ENCODE assay signal across 8 cellular contexts in genomic region chr7:140924821-140925421, GRCh38. TPM values are rescaled to one million over a fixed set of nuclear protein-coding genes. Genes with fewer than 3 reads are reported as not detected.
DNase-seq lines count a peak whose midpoint lies in the region; ATAC-seq and TF ChIP-seq lines count a peak whose summit lies in the region.

TSS of gene BRAF (minus strand) at chr7:140924929. CDS start at chr7:140924703, 226 bp downstream.

- H4K20me1 ChIP-seq in MM.1S (ENCODE audit: insufficient read depth, low read length) (peaks cover 14% of the 10 kb centered on the region; the same call in 1 of the 2 replicates), neural cell (ENCODE audit: insufficient read depth) (no peaks in the 10 kb centered on the region)

- H3K9ac ChIP-seq in MM.1S (ENCODE audit: low read length) (peak within 1 kb of the TSS; percentile 96), neural cell (ENCODE audit: low read length) (peak within 1 kb of the TSS; percentile 98)

- H3K27me3 ChIP-seq in HAP-1 (ENCODE audit: low read depth) (no peaks in the 10 kb centered on the region), MM.1S (replicated peaks; ENCODE audit: insufficient read depth, low read length) (no peaks in the 10 kb centered on the region), neural cell (ENCODE audit: insufficient read depth, low read depth, low read length) (no peaks in the 10 kb centered on the region)

- DNase-seq in ELR (ENCODE audit: low read depth) (peak; percentile 86), HAP-1 (ENCODE audit: low spot score in 2 of 2) (peak; percentile 45 to 89), MM.1S (peak; percentile 93), SHP77 treated with DMSO at 0.1 percent for 48 hours (lab: John Stamatoyannopoulos, UW) (peak; percentile 50), activated gamma-delta T cell treated with Interleukin-2 at 50 U/mL for 16 hours (peak; percentile 90), fibroblast of villous mesenchyme (ENCODE audit: low read depth) (peak; percentile 89)
- peak; percentile 86 to 92 for DNase-seq in stimulated activated naive CD8-positive, alpha-beta T cell treated with anti-CD3 and anti-CD28 coated beads, Interleukin-15, amount 100 ng/mL, for 72 hours

- H3K9me2 ChIP-seq in MM.1S (replicated peaks; ENCODE audit: insufficient read depth, low read length): no peaks in the 10 kb centered on the region
- H3K9me2 ChIP-seq in neural cell (ENCODE audit: insufficient read depth, low read length): no peaks in the 10 kb centered on the region

- peaks cover 12% of the 10 kb centered on the region; the same call in 1 of the 2 replicates for H3K4me1 ChIP-seq in HAP-1
- H3K4me1 ChIP-seq in MM.1S (ENCODE audit: low read length): peaks cover 5% of the 10 kb centered on the region; the same call in 1 of the 2 replicates

- H3K27ac ChIP-seq in MM.1S (ENCODE audit: low read length): peak within 1 kb of the TSS; percentile 83
- peak within 1 kb of the TSS; percentile 96 for H3K27ac ChIP-seq in neural cell (ENCODE audit: low read length)

- no peaks in the 10 kb centered on the region for H3K36me3 ChIP-seq in HAP-1 (replicated peaks)
- no peaks in the 10 kb centered on the region for H3K36me3 ChIP-seq in MM.1S (replicated peaks; ENCODE audit: insufficient read depth, low read length)
- no peaks in the 10 kb centered on the region for H3K36me3 ChIP-seq in neural cell (ENCODE audit: insufficient read depth, low read length)

- TF ChIP-seq CTCF in MM.1S (IDR thresholded peaks at IDR 0.05; ENCODE audit: low read length) (no peak), fibroblast of villous mesenchyme (IDR thresholded peaks at IDR 0.05; ENCODE audit: insufficient read depth, low read depth, low read length) (no peak), neural cell (IDR thresholded peaks at IDR 0.05; ENCODE audit: poor library complexity, severe bottlenecking) (no peak)

- peaks cover 9% of the 10 kb centered on the region for H3K4me1 Mint-ChIP-seq in stimulated activated naive CD8-positive, alpha-beta T cell treated with anti-CD3 and anti-CD28 coated beads, Interleukin-15, amount 100 ng/mL, for 72 hours

- peaks cover 46% of the 10 kb centered on the region for H3K79me2 ChIP-seq in MM.1S (ENCODE audit: low read length)
- peaks cover 45% of the 10 kb centered on the region for H3K79me2 ChIP-seq in neural cell (replicated peaks; ENCODE audit: insufficient read depth, low read length)

- peak; percentile 73 for TF ChIP-seq EP300 in neural cell (conservative IDR thresholded peaks at IDR 0.05; ENCODE audit: poor library complexity, severe bottlenecking)

- ATAC-seq in stimulated activated naive CD8-positive, alpha-beta T cell treated with anti-CD3 and anti-CD28 coated beads, Interleukin-15, amount 100 ng/mL, for 72 hours: peak; percentile 73

- H3K4me2 ChIP-seq in MM.1S (ENCODE audit: low read depth, low read length) (peak within 1 kb of the TSS; percentile 85), neural cell (ENCODE audit: low read length) (peak within 1 kb of the TSS; percentile 98)

- peak within 1 kb of the TSS; percentile 95 to 99 for H3K27ac Mint-ChIP-seq in stimulated activated naive CD8-positive, alpha-beta T cell treated with anti-CD3 and anti-CD28 coated beads, Interleukin-15, amount 100 ng/mL, for 72 hours

- in situ Hi-C loops in HAP-1 (cut with MboI; ENCODE audit: low sequenced_read_pairs): no loop called here

- TF ChIP-seq RAD21 in neural cell (conservative IDR thresholded peaks at IDR 0.05): peak; percentile 55

- H3K4me3 Mint-ChIP-seq in stimulated activated naive CD8-positive, alpha-beta T cell treated with anti-CD3 and anti-CD28 coated beads, Interleukin-15, amount 100 ng/mL, for 72 hours: peak within 1 kb of the TSS; percentile 88 to 94

- H3K9me3 ChIP-seq in HAP-1 (no peaks in the 10 kb centered on the region), MM.1S (replicated peaks; ENCODE audit: insufficient read depth, low read length) (no peaks in the 10 kb centered on the region), neural cell (ENCODE audit: low read length) (no peaks in the 10 kb centered on the region)

- H3K4me3 ChIP-seq in HAP-1 (peak within 1 kb of the TSS; percentile 91), MM.1S (ENCODE audit: low read length) (peak within 1 kb of the TSS; percentile 80), fibroblast of villous mesenchyme (ENCODE audit: low read depth, low read length) (peak within 1 kb of the TSS; percentile 89), neural cell (ENCODE audit: low read length) (peak within 1 kb of the TSS; percentile 85)

- H3K9me3 Mint-ChIP-seq in stimulated activated naive CD8-positive, alpha-beta T cell treated with anti-CD3 and anti-CD28 coated beads, Interleukin-15, amount 100 ng/mL, for 72 hours: peaks cover 0 to 6% of the 10 kb centered on the region in 2 donors

- peak within 1 kb of the TSS; percentile 89 for H2AFZ ChIP-seq in MM.1S (ENCODE audit: low read length)
- H2AFZ ChIP-seq in neural cell (ENCODE audit: low read depth, low read length): peak within 1 kb of the TSS; percentile 90

- H3K27me3 Mint-ChIP-seq in stimulated activated naive CD8-positive, alpha-beta T cell treated with anti-CD3 and anti-CD28 coated beads, Interleukin-15, amount 100 ng/mL, for 72 hours: no peaks in the 10 kb centered on the region

- H3F3A ChIP-seq in MM.1S (ENCODE audit: insufficient read depth, low read length) (no peaks in the 10 kb centered on the region), neural cell (ENCODE audit: insufficient read depth, low read length, poor library complexity, severe bottlenecking) (no peaks in the 10 kb centered on the region)

TF ChIP-seq in neural cell, 6 proteins besides CTCF, POLR2A, EP300 and RAD21:
- TF ChIP-seq TAF1 (IDR thresholded peaks at IDR 0.05; ENCODE audit: low read depth): peak; percentile 86
- peak; percentile 60 for TF ChIP-seq SMC3 (conservative IDR thresholded peaks at IDR 0.05; ENCODE audit: poor library complexity)
- TF ChIP-seq REST (IDR thresholded peaks at IDR 0.05; ENCODE audit: borderline replicate concordance): peak; percentile 70
- TF ChIP-seq POLR2AphosphoS5 (IDR thresholded peaks at IDR 0.05): peak; percentile 95
- TF ChIP-seq EZH2 (IDR thresholded peaks at IDR 0.05; ENCODE audit: borderline replicate concordance, insufficient read depth, low read length, poor library complexity, severe bottlenecking): no peak
- TF ChIP-seq MXI1 (conservative IDR thresholded peaks at IDR 0.05; ENCODE audit: poor library complexity, severe bottlenecking): peak; percentile 40

RNA-seq across cellular contexts. Expression of gene BRAF, which starts in this region (rescaled TPM):
- 23.2 and 30.7 TPM in 2 replicates for total RNA-seq in fibroblast of villous mesenchyme
- polyA plus RNA-seq in neural cell: 28.6 and 31.7 TPM in 2 replicates
- 149 and 154 TPM in 2 replicates for polyA minus RNA-seq in neural cell

Comparison
In these comparisons a context has a peak if more than half of its experiments do, and no peak if none do; other contexts are left out.
1. Peak in every context shown above with its lines: DNase-seq, ATAC-seq, H3K4me3 ChIP-seq and H3K27ac ChIP-seq.